ENCODE assay signal across 18 cellular contexts in genomic region chr4:75557696-75558095, GRCh38. TPM values are rescaled to one million over a fixed set of nuclear protein-coding genes. Genes with fewer than 3 reads are reported as not detected.
"Had no signal": no experiment of that assay in that cellular context is flagged by ENCODE, and none has a peak within 500 bp of the region (broad histone marks: within the 10 kb centered on the region; RNA-seq: fewer than 3 reads in every experiment).

No MANE protein-coding gene starts in this region.

- H3K9me3 ChIP-seq: left ventricle myocardium inferior, sigmoid colon, upper lobe of right lung had no signal

- DNase-seq: activated CD4-positive, alpha-beta T cell treated with anti-CD3 and anti-CD28 coated beads for 4 hours; activated CD8-positive, alpha-beta T cell treated with anti-CD3 and anti-CD28 coated beads for 36 hours; activated naive CD4-positive, alpha-beta T cell treated with Interleukin-2 at 50 U/mL for 16 hours; cerebellar nuclear complex; effector memory CD8-positive, alpha-beta T cell; kidney; left ventricle myocardium inferior; mesendoderm; sigmoid colon; stimulated activated CD4-positive, alpha-beta T cell treated with anti-CD3 and anti-CD28 coated beads, Interleukin-12 subunit alpha, Interleukin-12 subunit beta, amount 100 ng/mL, for 4 hours; stimulated activated naive CD8-positive, alpha-beta T cell treated with anti-CD3 and anti-CD28 coated beads, Interleukin-15, Interleukin-2, amounts not matched to agents 100 U/mL and 50 U/mL, for 24 hours; upper lobe of right lung had no signal

- H3K36me3 ChIP-seq: left ventricle myocardium inferior, sigmoid colon, upper lobe of right lung had no signal

- H3K79me2 ChIP-seq: hepatocyte had no signal

- H2AFZ ChIP-seq: hepatocyte had no signal

- H3K4me3 Mint-ChIP-seq: activated CD8-positive, alpha-beta T cell treated with anti-CD3 and anti-CD28 coated beads for 36 hours; activated T-helper 1 cell treated with anti-CD3 and anti-CD28 coated beads, Interleukin-12 subunit alpha, Interleukin-12 subunit beta, Interleukin-2, Interleukin-4 antibody, amounts not matched to agents 30 ng/mL and 10 ng/mL and 1 ng/mL, durations not matched to agents 14 hours and 24 hours and 36 hours; dendritic cell treated with granulocyte-macrophage colony-stimulating factor and Interleukin-4, amounts not matched to agents 40 ng/mL and 50 ng/mL, for 4 days; effector memory CD8-positive, alpha-beta T cell had no signal

- H3K4me2 ChIP-seq: hepatocyte had no signal

- H3K27me3 Mint-ChIP-seq: dendritic cell treated with granulocyte-macrophage colony-stimulating factor and Interleukin-4, amounts not matched to agents 40 ng/mL and 50 ng/mL, for 4 days had no signal

- H3K27me3 ChIP-seq: hepatocyte, sigmoid colon, upper lobe of right lung had no signal

- H3K9me3 Mint-ChIP-seq: activated CD8-positive, alpha-beta T cell treated with anti-CD3 and anti-CD28 coated beads for 36 hours; activated T-helper 1 cell treated with anti-CD3 and anti-CD28 coated beads, Interleukin-12 subunit alpha, Interleukin-12 subunit beta, Interleukin-2, Interleukin-4 antibody, amounts not matched to agents 30 ng/mL and 10 ng/mL and 1 ng/mL, durations not matched to agents 14 hours and 24 hours and 36 hours; dendritic cell treated with granulocyte-macrophage colony-stimulating factor and Interleukin-4, amounts not matched to agents 40 ng/mL and 50 ng/mL, for 4 days; effector memory CD8-positive, alpha-beta T cell had no signal

- H3K4me1 ChIP-seq: left ventricle myocardium inferior, sigmoid colon had no signal

- H3K4me3 ChIP-seq: hepatocyte, left ventricle myocardium inferior, sigmoid colon, upper lobe of right lung had no signal

- H3K27ac Mint-ChIP-seq: activated CD8-positive, alpha-beta T cell treated with anti-CD3 and anti-CD28 coated beads for 36 hours; activated T-helper 1 cell treated with anti-CD3 and anti-CD28 coated beads, Interleukin-12 subunit alpha, Interleukin-12 subunit beta, Interleukin-2, Interleukin-4 antibody, amounts not matched to agents 30 ng/mL and 10 ng/mL and 1 ng/mL, durations not matched to agents 14 hours and 24 hours and 36 hours; dendritic cell treated with granulocyte-macrophage colony-stimulating factor and Interleukin-4, amounts not matched to agents 40 ng/mL and 50 ng/mL, for 4 days; effector memory CD8-positive, alpha-beta T cell had no signal

- H3K27ac ChIP-seq: epithelial cell of prostate, hepatocyte, left ventricle myocardium inferior, sigmoid colon, upper lobe of right lung had no signal

- ATAC-seq: activated CD8-positive, alpha-beta T cell treated with anti-CD3 and anti-CD28 coated beads for 36 hours; effector memory CD8-positive, alpha-beta T cell; stimulated activated naive CD8-positive, alpha-beta T cell treated with anti-CD3 and anti-CD28 coated beads, Interleukin-15, Interleukin-2, amounts not matched to agents 100 U/mL and 50 U/mL, for 24 hours; upper lobe of right lung had no signal

RNA-seq across cellular contexts. Expression of gene ODAPH, which starts 1.8 kb away (rescaled TPM):
- total RNA-seq: activated CD8-positive, alpha-beta T cell treated with anti-CD3 and anti-CD28 coated beads for 36 hours; kidney; left ventricle myocardium inferior; osteoblast; sigmoid colon; temporal lobe; upper lobe of right lung had no signal
